21 cellular contexts compared by ENCODE assay signal in genomic region chr1:210587547-210587946, GRCh38.
DNase-seq lines count a peak whose midpoint lies in the region; ATAC-seq, FAIRE-seq and TF ChIP-seq lines count a peak whose summit lies in the region.
"Had no signal": no experiment of that assay in that cellular context is flagged by ENCODE, and none has a peak within 500 bp of the region (broad histone marks: within the 10 kb centered on the region; RNA-seq: fewer than 3 reads in every experiment).

No MANE protein-coding gene starts in this region.

- POLR2A ChIA-PET in A549 (lab: Yijun Ruan, JAX) (interaction anchor here (1.2 kb wide), 1 partner anchor 10 kb away, joined by 5 read pairs; no protein-coding TSS in a partner anchor), K562 (lab: Yijun Ruan, JAX) (interaction anchor here (1.2 kb wide), 1 partner anchor 10 kb away, joined by 6 read pairs; no protein-coding TSS in a partner anchor)

- no peaks in the 10 kb centered on the region for H3K36me3 ChIP-seq in K562 (ENCODE audit: control insufficient read depth, insufficient read depth, low read length)
- no peaks in the 10 kb centered on the region for H3K36me3 ChIP-seq in effector memory CD4-positive, alpha-beta T cell (ENCODE audit: control insufficient read depth, insufficient read depth, low read length)
- H3K36me3 ChIP-seq in tibial artery, result no peaks in the 10 kb centered on the region
- H3K36me3 ChIP-seq: brain microvascular endothelial cell, esophagus muscularis mucosa had no signal

- no peak for DNase-seq in A549 (ENCODE audit: low read depth in 1 of 2, low spot score in 1 of 2)
- DNase-seq in HFF-Myc (ENCODE audit: extremely low read depth, low read depth), result peak; percentile 14
- no peak for DNase-seq in K562 (ENCODE audit: extremely low read depth in 1 of 4, low spot score in 3 of 4)
- DNase-seq in kidney glomerular epithelial cell (lab: John Stamatoyannopoulos, UW), result peak; percentile 7
- no peak for DNase-seq in effector memory CD4-positive, alpha-beta T cell
- no peak for DNase-seq in tibial artery
- DNase-seq: activated CD4-positive, alpha-beta T cell treated with anti-CD3 and anti-CD28 coated beads, Interleukin-2, amount 50 U/mL, for 1 hour; activated naive CD4-positive, alpha-beta T cell treated with anti-CD3 and anti-CD28 coated beads, Interleukin-2, amount 10 ng/mL, durations not matched to agents 7 days and 5 days; activated T-cell treated with anti-CD3 and anti-CD28 coated beads, Interleukin-2, amount 50 U/mL, for 1 hour; brain microvascular endothelial cell; CD8-positive, alpha-beta memory T cell; GF-D8; left cardiac atrium; mucosa of descending colon; NCI-H1930; NCI-H774; right cardiac atrium; RPMI8226 had no signal

- H4K20me1 ChIP-seq in K562 (replicated peaks; ENCODE audit: control insufficient read depth, insufficient read depth, low read length), result no peaks in the 10 kb centered on the region

- H3K27ac ChIP-seq in A549 (peak overlapping the region; percentile 24 to 79; a peak in 4 of 6 replicates), K562 (ENCODE audit: extremely low read depth, low read depth, low read length) (no peak overlapping the region), tibial artery (no peak overlapping the region)
- H3K27ac ChIP-seq in effector memory CD4-positive, alpha-beta T cell (ENCODE audit: insufficient read depth, low read length, poor library complexity, severe bottlenecking), result no peak overlapping the region
- H3K27ac ChIP-seq: brain microvascular endothelial cell, esophagus muscularis mucosa had no signal

- in situ Hi-C loops in K562 (cut with MboI), result loop anchor here (25.0 kb wide), 1 partner anchor 1075 kb away; no protein-coding TSS in a partner anchor

- no peak overlapping the region for H3K4me3 ChIP-seq in A549
- H3K4me3 ChIP-seq in HFF-Myc (replicated peaks; ENCODE audit: low read depth, low read length), result no peak overlapping the region
- H3K4me3 ChIP-seq in K562, result no peak overlapping the region
- no peak overlapping the region for H3K4me3 ChIP-seq in effector memory CD4-positive, alpha-beta T cell (ENCODE audit: insufficient read depth, low read depth, low read length, poor library complexity, severe bottlenecking)
- no peak overlapping the region for H3K4me3 ChIP-seq in tibial artery
- H3K4me3 ChIP-seq: esophagus muscularis mucosa, mucosa of descending colon had no signal

- no peak overlapping the region for H3K9ac ChIP-seq in K562 (ENCODE audit: insufficient read depth in 1 of 2, low read depth in 2 of 2, low read length in 2 of 2)

- no peak for TF ChIP-seq RAD21 in A549 (conservative IDR thresholded peaks at IDR 0.05 in 1 of 2, IDR thresholded peaks at IDR 0.05 in 1 of 2)
- peak in 1 of 2 experiments; percentile 23; a peak in 1 of 4 replicates for TF ChIP-seq RAD21 in K562 (CRISPR knock-in tag; conservative IDR thresholded peaks at IDR 0.05 in 1 of 2, IDR thresholded peaks at IDR 0.05 in 1 of 2)

- 88% methylated on average over 2 of the region's 2 CpGs for WGBS in A549 (ENCODE audit: missing lambda C conversion rate)
- WGBS in K562 (ENCODE audit: insufficient coverage, low coverage, missing lambda C conversion rate), result 3% methylated on average over 2 of the region's 2 CpGs

- no peaks in the 10 kb centered on the region for H3K79me2 ChIP-seq in K562 (ENCODE audit: control insufficient read depth, insufficient read depth, low read length)

- ATAC-seq in A549, result no peak
- ATAC-seq in K562, result peak; percentile 45; the same call in 1 of the 3 replicates
- no peak for ATAC-seq in HG02642 (IDR thresholded peaks at IDR 0.05; ENCODE audit: poor library complexity, unreplicated experiment)
- ATAC-seq in HG03521 (IDR thresholded peaks at IDR 0.05; ENCODE audit: unreplicated experiment), result no peak
- ATAC-seq: left cardiac atrium, mucosa of descending colon, right cardiac atrium had no signal

- H2AFZ ChIP-seq in K562 (ENCODE audit: low read depth, low read length), result no peak overlapping the region

- H3K27me3 ChIP-seq in K562 (ENCODE audit: control insufficient read depth in 2 of 2, insufficient read depth in 2 of 2, low read length in 2 of 2), result no peaks in the 10 kb centered on the region
- no peaks in the 10 kb centered on the region for H3K27me3 ChIP-seq in effector memory CD4-positive, alpha-beta T cell (replicated peaks; ENCODE audit: control insufficient read depth, insufficient read depth, low read length, poor library complexity, severe bottlenecking)
- no peaks in the 10 kb centered on the region for H3K27me3 ChIP-seq in tibial artery
- H3K27me3 ChIP-seq: brain microvascular endothelial cell, esophagus muscularis mucosa had no signal

- no peak overlapping the region for H3K4me2 ChIP-seq in A549
- no peak overlapping the region for H3K4me2 ChIP-seq in K562 (ENCODE audit: insufficient read depth, low read length)

- TF ChIP-seq CTCF in A549 (IDR thresholded peaks at IDR 0.05) (no peak), HFF-Myc (IDR thresholded peaks at IDR 0.05; ENCODE audit: low read depth, low read length, missing control alignments) (no peak), K562 (IDR thresholded peaks at IDR 0.05 in 2 of 3, conservative IDR thresholded peaks at IDR 0.05 in 1 of 3; ENCODE audit: insufficient read depth in 2 of 3, low read depth in 1 of 3, low read length in 3 of 3) (no peak; a peak in 1 of 6 replicates), tibial artery (IDR thresholded peaks at IDR 0.05) (no peak)

- intact Hi-C loops in K562 (cut with micrococcal nuclease), result loop anchor here (10.0 kb wide), 1 partner anchor 1067 kb away; no protein-coding TSS in a partner anchor
- intact Hi-C loops in tibial artery (cut with DNase I; ENCODE audit: low total_unique reads), result no loop called here

- peaks cover 14% of the 10 kb centered on the region for H3K4me1 ChIP-seq in A549
- H3K4me1 ChIP-seq in K562 (replicated peaks in 1 of 2; ENCODE audit: control insufficient read depth in 2 of 2, insufficient read depth in 2 of 2, low read length in 2 of 2), result no peaks in the 10 kb centered on the region; a peak in 1 of 5 replicates
- H3K4me1 ChIP-seq in effector memory CD4-positive, alpha-beta T cell (ENCODE audit: control insufficient read depth, insufficient read depth, low read length, poor library complexity, severe bottlenecking), result no peaks in the 10 kb centered on the region
- no peaks in the 10 kb centered on the region for H3K4me1 ChIP-seq in tibial artery

- FAIRE-seq in A549 (lab: Jason Lieb, UNC), result no peak
- FAIRE-seq in K562 (lab: Jason Lieb, UNC), result no peak

- no peak for TF ChIP-seq EP300 in A549 (IDR thresholded peaks at IDR 0.05)
- TF ChIP-seq EP300 in K562 (IDR thresholded peaks at IDR 0.05; ENCODE audit: low read length), result no peak

- 0 out of 3 replicates have a peak, but pooled peaks cover 6% of the 10 kb centered on the region for H3K9me3 ChIP-seq in A549
- H3K9me3 ChIP-seq in K562 (replicated peaks; ENCODE audit: control insufficient read depth, insufficient read depth, low read depth, low read length), result no peaks in the 10 kb centered on the region
- H3K9me3 ChIP-seq in effector memory CD4-positive, alpha-beta T cell (ENCODE audit: control insufficient read depth, low read length), result no peaks in the 10 kb centered on the region
- H3K9me3 ChIP-seq in tibial artery, result no peaks in the 10 kb centered on the region
- H3K9me3 ChIP-seq: mucosa of descending colon had no signal

- no peak for TF ChIP-seq POLR2A in A549 (IDR thresholded peaks at IDR 0.05; ENCODE audit: low read length)
- TF ChIP-seq POLR2A in K562 (conservative IDR thresholded peaks at IDR 0.05), result no peak

- CTCF ChIA-PET in A549 (lab: Yijun Ruan, JAX), result interaction anchor here (0.8 to 17.1 kb wide), 9 partner anchors 9 to 548 kb away, joined by 3 to 279 read pairs (median 4); partner anchors contain the start of gene KCNH1
- CTCF ChIA-PET in K562 (lab: Yijun Ruan, JAX; ENCODE audit: low intra/inter-chr PET ratio), result no interaction called here

- no peaks in the 10 kb centered on the region for H3K9me1 ChIP-seq in K562 (ENCODE audit: control insufficient read depth, insufficient read depth, low read length)

- no TSS peak for BruUV-seq in K562 (replicated peaks; lab: Mats Ljungman, UMichigan)

TF ChIP-seq in A549, 52 proteins besides CTCF, POLR2A, EP300 and RAD21 (continues in another document):
- TF ChIP-seq RNF2 (IDR thresholded peaks at IDR 0.05; ENCODE audit: borderline replicate concordance, low read depth) (no peak), EHF (CRISPR knock-in tag; IDR thresholded peaks at IDR 0.05) (no peak), HDAC2 (IDR thresholded peaks at IDR 0.05) (no peak), ZC3H11A (IDR thresholded peaks at IDR 0.05) (no peak)

TF ChIP-seq in K562, 482 proteins besides CTCF, POLR2A, EP300 and RAD21 (continues in another document):
- TF ChIP-seq SRF (CRISPR knock-in tag; IDR thresholded peaks at IDR 0.05) (no peak), ZBTB49 (CRISPR knock-in tag; IDR thresholded peaks at IDR 0.05; ENCODE audit: borderline replicate concordance) (no peak), ATF7 (IDR thresholded peaks at IDR 0.05) (no peak), ERF (CRISPR knock-in tag; IDR thresholded peaks at IDR 0.05) (no peak), RBFOX2 (IDR thresholded peaks at IDR 0.05; ENCODE audit: low read depth, low read length) (no peak), RNF2 (IDR thresholded peaks at IDR 0.05) (no peak), GABPB1 (CRISPR knock-in tag; IDR thresholded peaks at IDR 0.05) (no peak), RAD51 (IDR thresholded peaks at IDR 0.05; ENCODE audit: borderline replicate concordance, low read depth) (no peak), RBM34 (IDR thresholded peaks at IDR 0.05; ENCODE audit: borderline replicate concordance, insufficient read depth, low read length) (no peak), SREBF2 (CRISPR knock-in tag; IDR thresholded peaks at IDR 0.05) (no peak), POLR2AphosphoS5 (IDR thresholded peaks at IDR 0.05; ENCODE audit: control insufficient read depth, insufficient read depth, low read depth, low read length) (no peak)

Comparison
In these comparisons a context has a peak if more than half of its experiments do, and no peak if none do; other contexts are left out.
1. DNase-seq: peak in HFF-Myc (single experiment) and kidney glomerular epithelial cell (single experiment); none in A549 (0 of 2), K562 (0 of 4), effector memory CD4-positive, alpha-beta T cell (0 of 3) and tibial artery (0 of 2).
2. H3K27ac ChIP-seq: peak in A549 (2 of 2); none in K562 (single experiment), effector memory CD4-positive, alpha-beta T cell (single experiment) and tibial artery (0 of 2).